In genomic region chr7:1639578-1640175, GRCh38 we compare ENCODE assay signal across 27 cellular contexts.
"Had no signal": no experiment of that assay in that cellular context is flagged by ENCODE, and none has a peak within 500 bp of the region (broad histone marks: within the 10 kb centered on the region; RNA-seq: fewer than 3 reads in every experiment).

No MANE protein-coding gene starts in this region.

- H3K4me1 ChIP-seq: adrenal gland, body of pancreas, colonic mucosa, right lobe of liver had no signal

- H3K36me3 ChIP-seq: adrenal gland, colonic mucosa, gastrocnemius medialis, neutrophil, ovary, right lobe of liver, thoracic aorta had no signal

- DNase-seq: activated CD4-positive, alpha-beta T cell treated with anti-CD3 and anti-CD28 coated beads for 48 hours; activated CD4-positive, alpha-beta T cell treated with anti-CD3 and anti-CD28 coated beads, Interleukin-2, amount 50 U/mL, for 48 hours; activated CD8-positive, alpha-beta memory T cell treated with anti-CD3 and anti-CD28 coated beads for 24 hours; activated effector memory CD4-positive, alpha-beta T cell treated with Interleukin-2 at 50 U/mL for 16 hours; activated naive CD4-positive, alpha-beta T cell treated with Interleukin-2 at 50 U/mL for 16 hours; activated naive CD8-positive, alpha-beta T cell treated with anti-CD3 and anti-CD28 coated beads for 36 hours; adrenal gland; body of pancreas; colonic mucosa; effector memory CD4-positive, alpha-beta T cell; gastrocnemius medialis; glutamatergic neuron; hypothalamus; immature natural killer cell; kidney glomerular epithelial cell; mesendoderm; ovary; stimulated activated CD4-positive, alpha-beta T cell treated with anti-CD3 and anti-CD28 coated beads, Interleukin-2, amount 100 ng/mL, for 48 hours; stimulated activated naive CD4-positive, alpha-beta T cell treated with Interleukin-2 at 50 U/mL for 16 hours; T-helper 9 cell had no signal

- H3K27me3 ChIP-seq: body of pancreas, colonic mucosa, gastrocnemius medialis, neutrophil, ovary, right lobe of liver had no signal

- ATAC-seq: activated CD4-positive, CD25-positive, alpha-beta regulatory T cell treated with anti-CD3 and anti-CD28 coated beads, Interleukin-2, amount 50 U/mL, for 24 hours; body of pancreas; gastrocnemius medialis; left lobe of liver; right lobe of liver had no signal

- H3K27ac ChIP-seq: adrenal gland, body of pancreas, colonic mucosa, neutrophil, ovary, right lobe of liver, thoracic aorta, VCaP had no signal

- H3K4me3 ChIP-seq: adrenal gland, body of pancreas, colonic mucosa, gastrocnemius medialis, lung, ovary, right lobe of liver, thoracic aorta had no signal

- H3K9me3 ChIP-seq: colonic mucosa, gastrocnemius medialis, neutrophil had no signal
